In the genomic region with DNA sequence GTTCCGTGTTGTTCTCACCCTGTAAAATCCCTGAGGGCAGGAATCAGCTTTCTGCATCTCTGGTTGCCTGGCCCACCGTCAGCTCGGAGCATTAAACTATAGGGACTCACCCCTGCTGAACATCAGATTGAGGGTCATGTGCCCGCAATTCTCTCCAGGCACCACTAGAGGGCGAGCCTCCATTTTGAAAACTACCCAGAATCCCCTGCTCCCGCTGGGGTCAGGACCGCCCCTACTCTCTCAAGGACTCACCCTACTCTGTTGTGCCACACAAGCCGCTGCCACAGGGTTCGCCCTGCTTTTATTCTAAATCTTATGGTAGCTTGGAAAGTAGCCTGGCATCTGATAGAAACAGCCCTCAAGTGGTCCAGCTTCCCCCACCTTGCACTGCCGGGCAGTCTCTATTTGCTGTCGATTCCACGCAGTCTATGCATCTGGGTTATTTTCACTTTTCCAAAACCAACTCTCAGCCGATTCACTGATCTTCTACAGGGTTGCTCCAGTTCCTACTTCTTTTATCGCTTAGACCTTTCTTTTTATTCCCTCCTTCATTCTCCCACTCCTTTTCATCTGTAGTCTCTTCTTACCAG, we compare ENCODE assay signal across 8 cellular contexts.
DNase-seq lines count a peak whose midpoint lies in the region; TF ChIP-seq lines count a peak whose summit lies in the region.

No MANE protein-coding gene starts in this region.

- H3K4me3 Mint-ChIP-seq in HFFc6 (peak overlapping the region; percentile 66; the same call in 1 of the 2 replicates), endothelial cell (ENCODE audit: unreplicated experiment) (no peak overlapping the region)

- no peak overlapping the region for H3K23ac ChIP-seq in neuronal stem cell (ENCODE audit: low read depth, low read length, poor library complexity)

- H2BK15ac ChIP-seq in neuronal stem cell (ENCODE audit: low read length) = no peak overlapping the region

- H3K9me3 Mint-ChIP-seq in HFFc6 = peaks cover 6% of the 10 kb centered on the region; the same call in 1 of the 2 replicates
- H3K9me3 Mint-ChIP-seq in endothelial cell (ENCODE audit: unreplicated experiment) = peaks cover 10% of the 10 kb centered on the region

- no peaks in the 10 kb centered on the region for H3K79me1 ChIP-seq in neuronal stem cell (ENCODE audit: low read depth, low read length)

- no peak overlapping the region for H2BK5ac ChIP-seq in neuronal stem cell (ENCODE audit: low read length)

- H4K20me1 ChIP-seq in OCI-LY7 (ENCODE audit: insufficient read depth, low read length) = no peaks in the 10 kb centered on the region

- H3K36me3 ChIP-seq in OCI-LY7 (ENCODE audit: insufficient read depth, low read length) (no peaks in the 10 kb centered on the region), neuronal stem cell (replicated peaks in 1 of 2; ENCODE audit: control insufficient read depth in 2 of 2, insufficient read depth in 2 of 2, low read length in 2 of 2) (no peaks in the 10 kb centered on the region)

- no peak overlapping the region for H3K14ac ChIP-seq in neuronal stem cell (ENCODE audit: low read length)

- H3K79me2 ChIP-seq in OCI-LY7 (ENCODE audit: insufficient read depth, low read depth, low read length) = no peaks in the 10 kb centered on the region

- H2AFZ ChIP-seq in OCI-LY7 (ENCODE audit: low read length) = peak overlapping the region; percentile 71; the same call in 1 of the 2 replicates
- H2AFZ ChIP-seq in neuronal stem cell (ENCODE audit: low read length) = no peak overlapping the region

- CTCF ChIA-PET in OCI-LY7 (lab: Charles Lee; ENCODE audit: unreplicated experiment) = no interaction called here

- POLR2A ChIA-PET in OCI-LY7 (lab: Charles Lee) = interaction anchor here (0.9 kb wide), 1 partner anchor 11 kb away, joined by 4 read pairs; no protein-coding TSS in a partner anchor

- H2AK5ac ChIP-seq in neuronal stem cell (ENCODE audit: low read depth, low read length) = no peak overlapping the region

- no peaks in the 10 kb centered on the region for H3K27me3 ChIP-seq in neuronal stem cell (ENCODE audit: control insufficient read depth in 3 of 3, insufficient read depth in 3 of 3, low read depth in 1 of 3, low read length in 3 of 3)

- H3K27ac ChIP-seq in OCI-LY7 (ENCODE audit: low read depth, low read length, poor library complexity, severe bottlenecking) = no peak overlapping the region
- no peak overlapping the region for H3K27ac ChIP-seq in neuronal stem cell (replicated peaks; ENCODE audit: low read length)

- H3K9ac ChIP-seq in neuronal stem cell (ENCODE audit: low read depth, low read length, poor library complexity) = no peak overlapping the region

- H3K27ac Mint-ChIP-seq in HFFc6 = no peak overlapping the region
- H3K27ac Mint-ChIP-seq in endothelial cell (ENCODE audit: unreplicated experiment) = no peak overlapping the region

- peak overlapping the region; percentile 9; the same call in 1 of the 2 replicates for H3K4me2 ChIP-seq in OCI-LY7 (ENCODE audit: low read length)
- no peak overlapping the region for H3K4me2 ChIP-seq in neuronal stem cell (ENCODE audit: insufficient read depth, low read length, poor library complexity, severe bottlenecking)

- no peak overlapping the region for H3K18ac ChIP-seq in neuronal stem cell (ENCODE audit: low read length)

- H4K8ac ChIP-seq in neuronal stem cell (ENCODE audit: low read depth, low read length) = no peak overlapping the region

- H2BK12ac ChIP-seq in neuronal stem cell (ENCODE audit: low read length) = no peak overlapping the region

- BruUV-seq in OCI-LY7 (replicated peaks; lab: Mats Ljungman, UMichigan) = no TSS peak

- no peak overlapping the region for H3K4ac ChIP-seq in neuronal stem cell (ENCODE audit: low read length)

- H3K4me3 ChIP-seq in OCI-LY7 (ENCODE audit: low read depth, low read length, poor library complexity, severe bottlenecking) (no peak overlapping the region), neuronal stem cell (ENCODE audit: low read length in 2 of 2) (no peak overlapping the region)

- no peaks in the 10 kb centered on the region for H3K4me1 ChIP-seq in OCI-LY7 (ENCODE audit: insufficient read depth, low read length, poor library complexity, severe bottlenecking)
- no peaks in the 10 kb centered on the region for H3K4me1 ChIP-seq in neuronal stem cell (ENCODE audit: control insufficient read depth in 2 of 2, insufficient read depth in 1 of 2, low read depth in 1 of 2, low read length in 2 of 2)

- TF ChIP-seq CTCF in HFFc6 (IDR thresholded peaks at IDR 0.05) (peak; percentile 82), OCI-LY7 (conservative IDR thresholded peaks at IDR 0.05; ENCODE audit: low read length) (peak; percentile 86), endothelial cell (IDR thresholded peaks at IDR 0.05; ENCODE audit: unreplicated experiment) (peak; percentile 97)

- peaks cover 3% of the 10 kb centered on the region; the same call in 1 of the 2 replicates for H3K27me3 Mint-ChIP-seq in HFFc6 (ENCODE audit: insufficient read depth)
- peaks cover 8% of the 10 kb centered on the region for H3K27me3 Mint-ChIP-seq in endothelial cell (ENCODE audit: unreplicated experiment)

- no peak overlapping the region for H4K91ac ChIP-seq in neuronal stem cell (ENCODE audit: low read depth, low read length, poor library complexity)

- intact Hi-C loops in OCI-LY7 (cut with micrococcal nuclease; ENCODE audit: unreplicated experiment) = loop anchor here (1.0 kb wide), 1 partner anchor 786 kb away; no protein-coding TSS in a partner anchor

- WGBS in neuronal stem cell (ENCODE audit: extremely low coverage in 2 of 2, insufficient read length in 2 of 2, insufficient replicate concordance in 1 of 2), 2 donors = no CpG with 5 or more reads among the region's 14 CpGs

- H3K9me3 ChIP-seq in OCI-LY7 (ENCODE audit: low read length) (no peaks in the 10 kb centered on the region), neuronal stem cell (replicated peaks in 1 of 2; ENCODE audit: control insufficient read depth in 2 of 2, insufficient read depth in 1 of 2, low read depth in 1 of 2, low read length in 2 of 2) (peaks cover 0 to 12% of the 10 kb centered on the region in 2 donors)

- no peaks in the 10 kb centered on the region for H3K9me2 ChIP-seq in OCI-LY7 (ENCODE audit: insufficient read depth, low read length)

- H2BK120ac ChIP-seq in neuronal stem cell (ENCODE audit: low read depth, low read length) = no peak overlapping the region

- no peaks in the 10 kb centered on the region for H3K36me3 Mint-ChIP-seq in HFFc6 (ENCODE audit: low read depth)
- H3K36me3 Mint-ChIP-seq in endothelial cell (ENCODE audit: low read depth, unreplicated experiment) = peaks cover 3% of the 10 kb centered on the region

- DNase-seq in activated CD8-positive, alpha-beta memory T cell treated with anti-CD3 and anti-CD28 coated beads, Interleukin-2, amount 50 U/mL, for 48 hours = peak; percentile 70
- DNase-seq in activated CD8-positive, alpha-beta memory T cell treated with anti-CD3 and anti-CD28 coated beads, Interleukin-2, amount 50 U/mL, for 4 hours = no peak
- no peak for DNase-seq in HFFc6
- peak; percentile 49 for DNase-seq in OCI-LY7 (ENCODE audit: low spot score)
- no peak for DNase-seq in endothelial cell (ENCODE audit: low spot score)
- DNase-seq in stimulated activated CD4-positive, alpha-beta T cell treated with anti-CD3 and anti-CD28 coated beads, Interleukin-12 subunit alpha, Interleukin-12 subunit beta, amount 100 ng/mL, for 48 hours (ENCODE audit: low read depth in 2 of 3, low spot score in 1 of 3) = peak; percentile 13 to 18 (median 14)
- no peak for DNase-seq in DMS79 treated with DMSO at 0.1 percent for 48 hours (lab: John Stamatoyannopoulos, UW)
- DNase-seq in neuronal stem cell (ENCODE audit: low spot score) = no peak

- H3K4me1 Mint-ChIP-seq in HFFc6 (ENCODE audit: low read depth) (no peaks in the 10 kb centered on the region), endothelial cell (ENCODE audit: unreplicated experiment) (no peaks in the 10 kb centered on the region)

Comparison
In these comparisons a context has a peak if more than half of its experiments do, and no peak if none do; other contexts are left out.
1. DNase-seq: peak in activated CD8-positive, alpha-beta memory T cell treated with anti-CD3 and anti-CD28 coated beads, Interleukin-2, amount 50 U/mL, for 48 hours (single experiment), OCI-LY7 (single experiment) and stimulated activated CD4-positive, alpha-beta T cell treated with anti-CD3 and anti-CD28 coated beads, Interleukin-12 subunit alpha, Interleukin-12 subunit beta, amount 100 ng/mL, for 48 hours (3 of 3); none in activated CD8-positive, alpha-beta memory T cell treated with anti-CD3 and anti-CD28 coated beads, Interleukin-2, amount 50 U/mL, for 4 hours (single experiment), HFFc6 (single experiment), endothelial cell (single experiment), DMS79 treated with DMSO at 0.1 percent for 48 hours (single experiment) and neuronal stem cell (single experiment).
2. Peak in every context shown above with its lines, with median percentiles within 50 percentile points of each other: CTCF ChIP-seq.